Comparison of ENCODE assay signal across 2 cellular contexts in genomic region chr11:111591187-111591960, GRCh38.
TF ChIP-seq lines count a peak whose summit lies in the region.

No MANE protein-coding gene starts in this region.

TF ChIP-seq in IMR-90, 13 proteins besides CTCF, POLR2A, EP300 and RAD21:
- no peak for TF ChIP-seq NFE2L2 (IDR thresholded peaks at IDR 0.05; ENCODE audit: low read depth, low read length)
- TF ChIP-seq RCOR1 (IDR thresholded peaks at IDR 0.05; ENCODE audit: insufficient replicate concordance, low read length): no peak
- no peak for TF ChIP-seq MXI1 (IDR thresholded peaks at IDR 0.05; ENCODE audit: borderline replicate concordance, low read depth, low read length)
- TF ChIP-seq USF2 (IDR thresholded peaks at IDR 0.05; ENCODE audit: low read depth, low read length): no peak

TF ChIP-seq in H1, 55 proteins besides CTCF, POLR2A, EP300 and RAD21:
- TF ChIP-seq SP2 (IDR thresholded peaks at IDR 0.05; ENCODE audit: low read length) (no peak), MAFK (IDR thresholded peaks at IDR 0.05; ENCODE audit: low read depth, low read length) (no peak), YY1 (IDR thresholded peaks at IDR 0.05; ENCODE audit: low read depth, low read length) (no peak), SP4 (IDR thresholded peaks at IDR 0.05; ENCODE audit: low read length) (no peak), BRCA1 (IDR thresholded peaks at IDR 0.05; ENCODE audit: low read depth, low read length) (no peak), SUZ12 (IDR thresholded peaks at IDR 0.05; ENCODE audit: low read length) (no peak), SIRT6 (IDR thresholded peaks at IDR 0.05; ENCODE audit: low read length) (no peak), KDM5A (IDR thresholded peaks at IDR 0.05; ENCODE audit: low read length) (no peak), RBBP5 (IDR thresholded peaks at IDR 0.05; ENCODE audit: borderline replicate concordance, low read depth, low read length) (no peak), CBX8 (IDR thresholded peaks at IDR 0.05; ENCODE audit: borderline replicate concordance, low read depth, low read length) (no peak), TEAD4 (IDR thresholded peaks at IDR 0.05; ENCODE audit: low read depth, low read length) (no peak), POU5F1 (IDR thresholded peaks at IDR 0.05; ENCODE audit: low read depth, low read length) (no peak), EGR1 (IDR thresholded peaks at IDR 0.05; ENCODE audit: borderline replicate concordance, low read depth, low read length) (no peak), SRF (IDR thresholded peaks at IDR 0.05; ENCODE audit: low read depth, low read length) (no peak), POLR2AphosphoS5 (IDR thresholded peaks at IDR 0.05; ENCODE audit: low read depth, low read length) (no peak), EZH2 (IDR thresholded peaks at IDR 0.05; ENCODE audit: low read depth, low read length, severe bottlenecking) (no peak), KDM4A (IDR thresholded peaks at IDR 0.05; ENCODE audit: low read depth, low read length, severe bottlenecking) (no peak)
- TF ChIP-seq, protein P1, sequence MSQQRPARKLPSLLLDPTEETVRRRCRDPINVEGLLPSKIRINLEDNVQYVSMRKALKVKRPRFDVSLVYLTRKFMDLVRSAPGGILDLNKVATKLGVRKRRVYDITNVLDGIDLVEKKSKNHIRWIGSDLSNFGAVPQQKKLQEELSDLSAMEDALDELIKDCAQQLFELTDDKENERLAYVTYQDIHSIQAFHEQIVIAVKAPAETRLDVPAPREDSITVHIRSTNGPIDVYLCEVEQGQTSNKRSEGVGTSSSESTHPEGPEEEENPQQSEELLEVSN (IDR thresholded peaks at IDR 0.05): no peak
- TF ChIP-seq, protein P2, sequence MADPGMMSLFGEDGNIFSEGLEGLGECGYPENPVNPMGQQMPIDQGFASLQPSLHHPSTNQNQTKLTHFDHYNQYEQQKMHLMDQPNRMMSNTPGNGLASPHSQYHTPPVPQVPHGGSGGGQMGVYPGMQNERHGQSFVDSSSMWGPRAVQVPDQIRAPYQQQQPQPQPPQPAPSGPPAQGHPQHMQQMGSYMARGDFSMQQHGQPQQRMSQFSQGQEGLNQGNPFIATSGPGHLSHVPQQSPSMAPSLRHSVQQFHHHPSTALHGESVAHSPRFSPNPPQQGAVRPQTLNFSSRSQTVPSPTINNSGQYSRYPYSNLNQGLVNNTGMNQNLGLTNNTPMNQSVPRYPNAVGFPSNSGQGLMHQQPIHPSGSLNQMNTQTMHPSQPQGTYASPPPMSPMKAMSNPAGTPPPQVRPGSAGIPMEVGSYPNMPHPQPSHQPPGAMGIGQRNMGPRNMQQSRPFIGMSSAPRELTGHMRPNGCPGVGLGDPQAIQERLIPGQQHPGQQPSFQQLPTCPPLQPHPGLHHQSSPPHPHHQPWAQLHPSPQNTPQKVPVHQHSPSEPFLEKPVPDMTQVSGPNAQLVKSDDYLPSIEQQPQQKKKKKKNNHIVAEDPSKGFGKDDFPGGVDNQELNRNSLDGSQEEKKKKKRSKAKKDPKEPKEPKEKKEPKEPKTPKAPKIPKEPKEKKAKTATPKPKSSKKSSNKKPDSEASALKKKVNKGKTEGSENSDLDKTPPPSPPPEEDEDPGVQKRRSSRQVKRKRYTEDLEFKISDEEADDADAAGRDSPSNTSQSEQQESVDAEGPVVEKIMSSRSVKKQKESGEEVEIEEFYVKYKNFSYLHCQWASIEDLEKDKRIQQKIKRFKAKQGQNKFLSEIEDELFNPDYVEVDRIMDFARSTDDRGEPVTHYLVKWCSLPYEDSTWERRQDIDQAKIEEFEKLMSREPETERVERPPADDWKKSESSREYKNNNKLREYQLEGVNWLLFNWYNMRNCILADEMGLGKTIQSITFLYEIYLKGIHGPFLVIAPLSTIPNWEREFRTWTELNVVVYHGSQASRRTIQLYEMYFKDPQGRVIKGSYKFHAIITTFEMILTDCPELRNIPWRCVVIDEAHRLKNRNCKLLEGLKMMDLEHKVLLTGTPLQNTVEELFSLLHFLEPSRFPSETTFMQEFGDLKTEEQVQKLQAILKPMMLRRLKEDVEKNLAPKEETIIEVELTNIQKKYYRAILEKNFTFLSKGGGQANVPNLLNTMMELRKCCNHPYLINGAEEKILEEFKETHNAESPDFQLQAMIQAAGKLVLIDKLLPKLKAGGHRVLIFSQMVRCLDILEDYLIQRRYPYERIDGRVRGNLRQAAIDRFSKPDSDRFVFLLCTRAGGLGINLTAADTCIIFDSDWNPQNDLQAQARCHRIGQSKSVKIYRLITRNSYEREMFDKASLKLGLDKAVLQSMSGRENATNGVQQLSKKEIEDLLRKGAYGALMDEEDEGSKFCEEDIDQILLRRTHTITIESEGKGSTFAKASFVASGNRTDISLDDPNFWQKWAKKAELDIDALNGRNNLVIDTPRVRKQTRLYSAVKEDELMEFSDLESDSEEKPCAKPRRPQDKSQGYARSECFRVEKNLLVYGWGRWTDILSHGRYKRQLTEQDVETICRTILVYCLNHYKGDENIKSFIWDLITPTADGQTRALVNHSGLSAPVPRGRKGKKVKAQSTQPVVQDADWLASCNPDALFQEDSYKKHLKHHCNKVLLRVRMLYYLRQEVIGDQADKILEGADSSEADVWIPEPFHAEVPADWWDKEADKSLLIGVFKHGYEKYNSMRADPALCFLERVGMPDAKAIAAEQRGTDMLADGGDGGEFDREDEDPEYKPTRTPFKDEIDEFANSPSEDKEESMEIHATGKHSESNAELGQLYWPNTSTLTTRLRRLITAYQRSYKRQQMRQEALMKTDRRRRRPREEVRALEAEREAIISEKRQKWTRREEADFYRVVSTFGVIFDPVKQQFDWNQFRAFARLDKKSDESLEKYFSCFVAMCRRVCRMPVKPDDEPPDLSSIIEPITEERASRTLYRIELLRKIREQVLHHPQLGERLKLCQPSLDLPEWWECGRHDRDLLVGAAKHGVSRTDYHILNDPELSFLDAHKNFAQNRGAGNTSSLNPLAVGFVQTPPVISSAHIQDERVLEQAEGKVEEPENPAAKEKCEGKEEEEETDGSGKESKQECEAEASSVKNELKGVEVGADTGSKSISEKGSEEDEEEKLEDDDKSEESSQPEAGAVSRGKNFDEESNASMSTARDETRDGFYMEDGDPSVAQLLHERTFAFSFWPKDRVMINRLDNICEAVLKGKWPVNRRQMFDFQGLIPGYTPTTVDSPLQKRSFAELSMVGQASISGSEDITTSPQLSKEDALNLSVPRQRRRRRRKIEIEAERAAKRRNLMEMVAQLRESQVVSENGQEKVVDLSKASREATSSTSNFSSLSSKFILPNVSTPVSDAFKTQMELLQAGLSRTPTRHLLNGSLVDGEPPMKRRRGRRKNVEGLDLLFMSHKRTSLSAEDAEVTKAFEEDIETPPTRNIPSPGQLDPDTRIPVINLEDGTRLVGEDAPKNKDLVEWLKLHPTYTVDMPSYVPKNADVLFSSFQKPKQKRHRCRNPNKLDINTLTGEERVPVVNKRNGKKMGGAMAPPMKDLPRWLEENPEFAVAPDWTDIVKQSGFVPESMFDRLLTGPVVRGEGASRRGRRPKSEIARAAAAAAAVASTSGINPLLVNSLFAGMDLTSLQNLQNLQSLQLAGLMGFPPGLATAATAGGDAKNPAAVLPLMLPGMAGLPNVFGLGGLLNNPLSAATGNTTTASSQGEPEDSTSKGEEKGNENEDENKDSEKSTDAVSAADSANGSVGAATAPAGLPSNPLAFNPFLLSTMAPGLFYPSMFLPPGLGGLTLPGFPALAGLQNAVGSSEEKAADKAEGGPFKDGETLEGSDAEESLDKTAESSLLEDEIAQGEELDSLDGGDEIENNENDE (IDR thresholded peaks at IDR 0.05; ENCODE audit: insufficient replicate concordance, low read length): no peak
